Comparison of ENCODE assay signal across 1 cellular context in the genomic region with DNA sequence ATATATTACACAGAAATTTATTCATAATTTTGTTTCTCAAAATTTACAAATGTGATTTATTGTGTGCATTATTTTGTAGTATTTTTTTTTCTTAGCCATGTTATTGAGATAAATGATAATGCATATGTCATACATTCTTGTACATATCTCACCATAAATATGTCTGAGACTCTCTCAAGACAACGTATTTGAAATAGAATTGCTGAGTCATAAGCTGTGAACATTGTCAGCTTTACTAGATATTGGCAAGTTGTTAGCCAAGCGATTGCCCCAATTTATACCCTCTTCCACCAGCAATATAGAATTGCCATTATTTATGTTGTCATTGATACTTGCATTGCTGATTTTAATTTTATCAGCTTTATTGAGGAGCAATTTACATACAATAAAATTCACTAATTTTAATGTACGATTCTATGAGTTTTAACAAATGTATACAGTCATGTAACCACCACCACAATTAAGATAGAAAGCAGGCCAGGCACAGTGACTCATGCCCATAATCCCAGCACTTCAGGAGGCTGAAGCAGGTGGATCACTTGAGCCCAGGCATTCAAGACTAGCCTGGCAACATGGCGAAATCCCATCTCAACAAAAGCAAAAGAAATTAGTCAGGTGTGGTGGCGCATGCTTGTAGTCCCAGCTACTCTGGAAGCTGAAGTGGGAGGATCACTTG.
TF ChIP-seq lines count a peak whose summit lies in the region.

No MANE protein-coding gene starts in this region.

TF ChIP-seq in GM23338, 12 proteins besides CTCF, POLR2A, EP300 and RAD21 (continued from another document):
- TF ChIP-seq, protein P1, sequence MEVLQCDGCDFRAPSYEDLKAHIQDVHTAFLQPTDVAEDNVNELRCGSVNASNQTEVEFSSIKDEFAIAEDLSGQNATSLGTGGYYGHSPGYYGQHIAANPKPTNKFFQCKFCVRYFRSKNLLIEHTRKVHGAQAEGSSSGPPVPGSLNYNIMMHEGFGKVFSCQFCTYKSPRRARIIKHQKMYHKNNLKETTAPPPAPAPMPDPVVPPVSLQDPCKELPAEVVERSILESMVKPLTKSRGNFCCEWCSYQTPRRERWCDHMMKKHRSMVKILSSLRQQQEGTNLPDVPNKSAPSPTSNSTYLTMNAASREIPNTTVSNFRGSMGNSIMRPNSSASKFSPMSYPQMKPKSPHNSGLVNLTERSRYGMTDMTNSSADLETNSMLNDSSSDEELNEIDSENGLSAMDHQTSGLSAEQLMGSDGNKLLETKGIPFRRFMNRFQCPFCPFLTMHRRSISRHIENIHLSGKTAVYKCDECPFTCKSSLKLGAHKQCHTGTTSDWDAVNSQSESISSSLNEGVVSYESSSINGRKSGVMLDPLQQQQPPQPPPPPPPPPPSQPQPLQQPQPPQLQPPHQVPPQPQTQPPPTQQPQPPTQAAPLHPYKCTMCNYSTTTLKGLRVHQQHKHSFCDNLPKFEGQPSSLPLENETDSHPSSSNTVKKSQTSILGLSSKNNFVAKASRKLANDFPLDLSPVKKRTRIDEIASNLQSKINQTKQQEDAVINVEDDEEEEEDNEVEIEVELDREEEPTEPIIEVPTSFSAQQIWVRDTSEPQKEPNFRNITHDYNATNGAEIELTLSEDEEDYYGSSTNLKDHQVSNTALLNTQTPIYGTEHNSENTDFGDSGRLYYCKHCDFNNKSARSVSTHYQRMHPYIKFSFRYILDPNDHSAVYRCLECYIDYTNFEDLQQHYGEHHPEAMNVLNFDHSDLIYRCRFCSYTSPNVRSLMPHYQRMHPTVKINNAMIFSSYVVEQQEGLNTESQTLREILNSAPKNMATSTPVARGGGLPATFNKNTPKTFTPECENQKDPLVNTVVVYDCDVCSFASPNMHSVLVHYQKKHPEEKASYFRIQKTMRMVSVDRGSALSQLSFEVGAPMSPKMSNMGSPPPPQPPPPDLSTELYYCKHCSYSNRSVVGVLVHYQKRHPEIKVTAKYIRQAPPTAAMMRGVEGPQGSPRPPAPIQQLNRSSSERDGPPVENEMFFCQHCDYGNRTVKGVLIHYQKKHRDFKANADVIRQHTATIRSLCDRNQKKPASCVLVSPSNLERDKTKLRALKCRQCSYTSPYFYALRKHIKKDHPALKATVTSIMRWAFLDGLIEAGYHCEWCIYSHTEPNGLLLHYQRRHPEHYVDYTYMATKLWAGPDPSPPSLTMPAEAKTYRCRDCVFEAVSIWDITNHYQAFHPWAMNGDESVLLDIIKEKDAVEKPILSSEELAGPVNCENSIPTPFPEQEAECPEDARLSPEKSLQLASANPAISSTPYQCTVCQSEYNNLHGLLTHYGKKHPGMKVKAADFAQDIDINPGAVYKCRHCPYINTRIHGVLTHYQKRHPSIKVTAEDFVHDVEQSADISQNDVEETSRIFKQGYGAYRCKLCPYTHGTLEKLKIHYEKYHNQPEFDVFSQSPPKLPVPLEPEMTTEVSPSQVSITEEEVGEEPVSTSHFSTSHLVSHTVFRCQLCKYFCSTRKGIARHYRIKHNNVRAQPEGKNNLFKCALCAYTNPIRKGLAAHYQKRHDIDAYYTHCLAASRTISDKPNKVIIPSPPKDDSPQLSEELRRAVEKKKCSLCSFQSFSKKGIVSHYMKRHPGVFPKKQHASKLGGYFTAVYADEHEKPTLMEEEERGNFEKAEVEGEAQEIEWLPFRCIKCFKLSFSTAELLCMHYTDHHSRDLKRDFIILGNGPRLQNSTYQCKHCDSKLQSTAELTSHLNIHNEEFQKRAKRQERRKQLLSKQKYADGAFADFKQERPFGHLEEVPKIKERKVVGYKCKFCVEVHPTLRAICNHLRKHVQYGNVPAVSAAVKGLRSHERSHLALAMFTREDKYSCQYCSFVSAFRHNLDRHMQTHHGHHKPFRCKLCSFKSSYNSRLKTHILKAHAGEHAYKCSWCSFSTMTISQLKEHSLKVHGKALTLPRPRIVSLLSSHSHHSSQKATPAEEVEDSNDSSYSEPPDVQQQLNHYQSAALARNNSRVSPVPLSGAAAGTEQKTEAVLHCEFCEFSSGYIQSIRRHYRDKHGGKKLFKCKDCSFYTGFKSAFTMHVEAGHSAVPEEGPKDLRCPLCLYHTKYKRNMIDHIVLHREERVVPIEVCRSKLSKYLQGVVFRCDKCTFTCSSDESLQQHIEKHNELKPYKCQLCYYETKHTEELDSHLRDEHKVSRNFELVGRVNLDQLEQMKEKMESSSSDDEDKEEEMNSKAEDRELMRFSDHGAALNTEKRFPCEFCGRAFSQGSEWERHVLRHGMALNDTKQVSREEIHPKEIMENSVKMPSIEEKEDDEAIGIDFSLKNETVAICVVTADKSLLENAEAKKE (CRISPR knock-in tag; IDR thresholded peaks at IDR 0.05), result no peak
- TF ChIP-seq, protein P2, sequence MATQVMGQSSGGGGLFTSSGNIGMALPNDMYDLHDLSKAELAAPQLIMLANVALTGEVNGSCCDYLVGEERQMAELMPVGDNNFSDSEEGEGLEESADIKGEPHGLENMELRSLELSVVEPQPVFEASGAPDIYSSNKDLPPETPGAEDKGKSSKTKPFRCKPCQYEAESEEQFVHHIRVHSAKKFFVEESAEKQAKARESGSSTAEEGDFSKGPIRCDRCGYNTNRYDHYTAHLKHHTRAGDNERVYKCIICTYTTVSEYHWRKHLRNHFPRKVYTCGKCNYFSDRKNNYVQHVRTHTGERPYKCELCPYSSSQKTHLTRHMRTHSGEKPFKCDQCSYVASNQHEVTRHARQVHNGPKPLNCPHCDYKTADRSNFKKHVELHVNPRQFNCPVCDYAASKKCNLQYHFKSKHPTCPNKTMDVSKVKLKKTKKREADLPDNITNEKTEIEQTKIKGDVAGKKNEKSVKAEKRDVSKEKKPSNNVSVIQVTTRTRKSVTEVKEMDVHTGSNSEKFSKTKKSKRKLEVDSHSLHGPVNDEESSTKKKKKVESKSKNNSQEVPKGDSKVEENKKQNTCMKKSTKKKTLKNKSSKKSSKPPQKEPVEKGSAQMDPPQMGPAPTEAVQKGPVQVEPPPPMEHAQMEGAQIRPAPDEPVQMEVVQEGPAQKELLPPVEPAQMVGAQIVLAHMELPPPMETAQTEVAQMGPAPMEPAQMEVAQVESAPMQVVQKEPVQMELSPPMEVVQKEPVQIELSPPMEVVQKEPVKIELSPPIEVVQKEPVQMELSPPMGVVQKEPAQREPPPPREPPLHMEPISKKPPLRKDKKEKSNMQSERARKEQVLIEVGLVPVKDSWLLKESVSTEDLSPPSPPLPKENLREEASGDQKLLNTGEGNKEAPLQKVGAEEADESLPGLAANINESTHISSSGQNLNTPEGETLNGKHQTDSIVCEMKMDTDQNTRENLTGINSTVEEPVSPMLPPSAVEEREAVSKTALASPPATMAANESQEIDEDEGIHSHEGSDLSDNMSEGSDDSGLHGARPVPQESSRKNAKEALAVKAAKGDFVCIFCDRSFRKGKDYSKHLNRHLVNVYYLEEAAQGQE (IDR thresholded peaks at IDR 0.05; ENCODE audit: unreplicated experiment), result no peak
